In genomic region chr1:33036526-33037503, GRCh38 we compare ENCODE assay signal across 1 cellular context.
TF ChIP-seq lines count a peak whose summit lies in the region.

AK2 (minus strand) TSS chr1:33036883; CDS start chr1:33036828, 55 bp downstream.

TF ChIP-seq in HepG2, 621 proteins besides CTCF, POLR2A, EP300 and RAD21 (continued from another document and continues in another):
- TF ChIP-seq ZBTB39 (CRISPR knock-in tag; IDR thresholded peaks at IDR 0.05) (no peak), YEATS2 (CRISPR knock-in tag; IDR thresholded peaks at IDR 0.05; ENCODE audit: borderline replicate concordance) (peak; percentile 87; the same call in 1 of the 2 replicates), ZNF616 (CRISPR knock-in tag; IDR thresholded peaks at IDR 0.05; ENCODE audit: low read depth) (peak; percentile 95; the same call in 1 of the 2 replicates), ZNF20 (CRISPR knock-in tag; IDR thresholded peaks at IDR 0.05) (no peak), ZNF24 (IDR thresholded peaks at IDR 0.05) (no peak), REXO4 (CRISPR knock-in tag; IDR thresholded peaks at IDR 0.05; ENCODE audit: borderline replicate concordance) (no peak), PAWR (CRISPR knock-in tag; IDR thresholded peaks at IDR 0.05; ENCODE audit: borderline replicate concordance) (0 out of 2 replicates have a peak, but pooled peaks have one; percentile 90), MXD3 (CRISPR knock-in tag; IDR thresholded peaks at IDR 0.05) (peak; percentile 91), ZNF580 (CRISPR knock-in tag; IDR thresholded peaks at IDR 0.05; ENCODE audit: borderline replicate concordance, low read depth) (peak; percentile 97; the same call in 1 of the 2 replicates), ZBTB10 (CRISPR knock-in tag; IDR thresholded peaks at IDR 0.05; ENCODE audit: borderline replicate concordance) (peak; percentile 66; the same call in 1 of the 2 replicates), SNAI1 (CRISPR knock-in tag; IDR thresholded peaks at IDR 0.05; ENCODE audit: borderline replicate concordance) (peak; percentile 86), ZNF761 (CRISPR knock-in tag; conservative IDR thresholded peaks at IDR 0.05) (peak; percentile 94), NRL (CRISPR knock-in tag; IDR thresholded peaks at IDR 0.05; ENCODE audit: borderline replicate concordance) (peak; percentile 88), ELF3 (CRISPR knock-in tag; IDR thresholded peaks at IDR 0.05) (peak; percentile 76; the same call in 1 of the 2 replicates), RFXAP (CRISPR knock-in tag; IDR thresholded peaks at IDR 0.05; ENCODE audit: borderline replicate concordance) (peak; percentile 72; the same call in 1 of the 2 replicates), MNT (IDR thresholded peaks at IDR 0.05) (peak; percentile 63; the same call in 1 of the 2 replicates), ZNF30 (CRISPR knock-in tag; IDR thresholded peaks at IDR 0.05) (no peak), PITX1 (CRISPR knock-in tag; IDR thresholded peaks at IDR 0.05) (peak; percentile 82), PRDM4 (CRISPR knock-in tag; IDR thresholded peaks at IDR 0.05; ENCODE audit: borderline replicate concordance) (no peak), ZNF264 (CRISPR knock-in tag; IDR thresholded peaks at IDR 0.05) (peak; percentile 47; the same call in 1 of the 2 replicates), ZNF556 (CRISPR knock-in tag; IDR thresholded peaks at IDR 0.05; ENCODE audit: borderline replicate concordance) (peak; percentile 80; the same call in 1 of the 2 replicates), ZBTB38 (CRISPR knock-in tag; IDR thresholded peaks at IDR 0.05) (peak; percentile 85), ZNF337 (CRISPR knock-in tag; IDR thresholded peaks at IDR 0.05; ENCODE audit: borderline replicate concordance, low read depth) (peak; percentile 92; the same call in 1 of the 2 replicates), ESRRA (CRISPR knock-in tag; IDR thresholded peaks at IDR 0.05; ENCODE audit: low read depth) (peak; percentile 61; the same call in 1 of the 2 replicates), JUNB (CRISPR knock-in tag; IDR thresholded peaks at IDR 0.05; ENCODE audit: borderline replicate concordance) (peak; percentile 85), PRMT3 (CRISPR knock-in tag; IDR thresholded peaks at IDR 0.05; ENCODE audit: borderline replicate concordance, low read depth) (peak; percentile 84; the same call in 1 of the 2 replicates), ZBTB3 (CRISPR knock-in tag; IDR thresholded peaks at IDR 0.05; ENCODE audit: borderline replicate concordance, low read depth) (peak; percentile 66; the same call in 1 of the 2 replicates), MYNN (CRISPR knock-in tag; IDR thresholded peaks at IDR 0.05; ENCODE audit: low read depth) (0 out of 2 replicates have a peak, but pooled peaks have one; percentile 18), NR3C1 (CRISPR knock-in tag; IDR thresholded peaks at IDR 0.05) (no peak), SOX6 (IDR thresholded peaks at IDR 0.05) (no peak), SOX6 (CRISPR knock-in tag; IDR thresholded peaks at IDR 0.05) (peak; percentile 62; the same call in 1 of the 2 replicates), GTF2F1 (IDR thresholded peaks at IDR 0.05; ENCODE audit: low read length) (no peak), GRHL1 (CRISPR knock-in tag; conservative IDR thresholded peaks at IDR 0.05) (no peak), MLX (CRISPR knock-in tag; IDR thresholded peaks at IDR 0.05) (peak; percentile 16; the same call in 1 of the 2 replicates), ZNF274 (CRISPR knock-in tag; IDR thresholded peaks at IDR 0.05) (peak; percentile 91), ZNF350 (CRISPR knock-in tag; IDR thresholded peaks at IDR 0.05; ENCODE audit: borderline replicate concordance, low read depth) (peak; percentile 88; the same call in 1 of the 2 replicates), ZBTB20 (CRISPR knock-in tag; IDR thresholded peaks at IDR 0.05; ENCODE audit: borderline replicate concordance, low read depth) (no peak; the same call in 1 of the 2 replicates), ZNF646 (CRISPR knock-in tag; IDR thresholded peaks at IDR 0.05) (no peak), TGIF2 (CRISPR knock-in tag; IDR thresholded peaks at IDR 0.05) (peak; percentile 93), PLSCR1 (CRISPR knock-in tag; IDR thresholded peaks at IDR 0.05; ENCODE audit: borderline replicate concordance) (peak; percentile 92; the same call in 1 of the 2 replicates)
